ENCODE assay signal across 13 cellular contexts in genomic region chr18:9380571-9381390, GRCh38. TPM values are rescaled to one million over a fixed set of nuclear protein-coding genes. Genes with fewer than 3 reads are reported as not detected.
DNase-seq lines count a peak whose midpoint lies in the region; ATAC-seq and TF ChIP-seq lines count a peak whose summit lies in the region.
"Had no signal": no experiment of that assay in that cellular context is flagged by ENCODE, and none has a peak within 500 bp of the region (broad histone marks: within the 10 kb centered on the region; RNA-seq: fewer than 3 reads in every experiment).

No MANE protein-coding gene starts in this region.

- peaks cover 2% of the 10 kb centered on the region for H3K4me1 Mint-ChIP-seq in mesothelial cell of epicardium

- no peak for ATAC-seq in GM19023 (IDR thresholded peaks at IDR 0.05; ENCODE audit: unreplicated experiment)
- ATAC-seq: Panc1 had no signal

- intact Hi-C loops in cardiac septum (cut with DNase I) = no loop called here
- intact Hi-C loops in colonic mucosa (cut with DNase I) = no loop called here

- no peaks in the 10 kb centered on the region for H3K27me3 ChIP-seq in colonic mucosa

- no peak overlapping the region for H3K9ac ChIP-seq in colonic mucosa (ENCODE audit: low read depth in 2 of 2, low read length in 2 of 2)

- peaks cover 18% of the 10 kb centered on the region for H3K9me3 Mint-ChIP-seq in mesothelial cell of epicardium

- TF ChIP-seq CTCF in mesothelial cell of epicardium (IDR thresholded peaks at IDR 0.05; ENCODE audit: unreplicated experiment) (no peak), colonic mucosa (IDR thresholded peaks at IDR 0.05) (no peak)

- H3K27ac ChIP-seq in colonic mucosa = no peak overlapping the region
- H3K27ac ChIP-seq: C4-2B, VCaP had no signal

- H3K4me1 ChIP-seq in colonic mucosa = no peaks in the 10 kb centered on the region

- H3K27ac Mint-ChIP-seq in mesothelial cell of epicardium = peak overlapping the region; percentile 67

- H3K4me3 ChIP-seq in colonic mucosa = no peak overlapping the region

- peaks cover 29% of the 10 kb centered on the region for H3K36me3 Mint-ChIP-seq in mesothelial cell of epicardium

- no peak overlapping the region for H3K4me3 Mint-ChIP-seq in mesothelial cell of epicardium

- DNase-seq in D341Med (ENCODE audit: low spot score) (peak; percentile 58), NCI-H146 treated with DMSO at 0.1 percent for 48 hours (lab: John Stamatoyannopoulos, UW; ENCODE audit: unreplicated experiment) (peak; percentile 99), astrocyte of the hippocampus (ENCODE audit: low read depth, low spot score) (peak; percentile 44), mesothelial cell of epicardium (ENCODE audit: low spot score in 2 of 2, unreplicated experiment in 2 of 2) (no peak), cardiac septum (ENCODE audit: low spot score) (no peak), colonic mucosa (no peak), SW 1271 (lab: John Stamatoyannopoulos, UW) (no peak)
- DNase-seq: effector CD8-positive, alpha-beta T cell; islet precursor cell had no signal

- H3K27me3 Mint-ChIP-seq in mesothelial cell of epicardium (ENCODE audit: low read depth) = no peaks in the 10 kb centered on the region

- no peaks in the 10 kb centered on the region for H3K9me3 ChIP-seq in colonic mucosa

- no peaks in the 10 kb centered on the region for H3K36me3 ChIP-seq in colonic mucosa

RNA-seq across cellular contexts. Expression of gene TWSG1, which starts 46.2 kb away (rescaled TPM):
- total RNA-seq in mesothelial cell of epicardium (57.2 to 60.2 TPM (median 59.8 TPM) in 3 replicates), cardiac septum (19.2 TPM), colonic mucosa (10 to 100 TPM; 14.1 to 25.1 TPM)

Comparison
In these comparisons a context has a peak if more than half of its experiments do, and no peak if none do; other contexts are left out.
1. DNase-seq: peak in D341Med (single experiment), NCI-H146 treated with DMSO at 0.1 percent for 48 hours (single experiment) and astrocyte of the hippocampus (single experiment); none in mesothelial cell of epicardium (0 of 2), cardiac septum (single experiment), colonic mucosa (single experiment) and SW 1271 (0 of 2).